ENCODE assay signal across 13 cellular contexts in the genomic region with DNA sequence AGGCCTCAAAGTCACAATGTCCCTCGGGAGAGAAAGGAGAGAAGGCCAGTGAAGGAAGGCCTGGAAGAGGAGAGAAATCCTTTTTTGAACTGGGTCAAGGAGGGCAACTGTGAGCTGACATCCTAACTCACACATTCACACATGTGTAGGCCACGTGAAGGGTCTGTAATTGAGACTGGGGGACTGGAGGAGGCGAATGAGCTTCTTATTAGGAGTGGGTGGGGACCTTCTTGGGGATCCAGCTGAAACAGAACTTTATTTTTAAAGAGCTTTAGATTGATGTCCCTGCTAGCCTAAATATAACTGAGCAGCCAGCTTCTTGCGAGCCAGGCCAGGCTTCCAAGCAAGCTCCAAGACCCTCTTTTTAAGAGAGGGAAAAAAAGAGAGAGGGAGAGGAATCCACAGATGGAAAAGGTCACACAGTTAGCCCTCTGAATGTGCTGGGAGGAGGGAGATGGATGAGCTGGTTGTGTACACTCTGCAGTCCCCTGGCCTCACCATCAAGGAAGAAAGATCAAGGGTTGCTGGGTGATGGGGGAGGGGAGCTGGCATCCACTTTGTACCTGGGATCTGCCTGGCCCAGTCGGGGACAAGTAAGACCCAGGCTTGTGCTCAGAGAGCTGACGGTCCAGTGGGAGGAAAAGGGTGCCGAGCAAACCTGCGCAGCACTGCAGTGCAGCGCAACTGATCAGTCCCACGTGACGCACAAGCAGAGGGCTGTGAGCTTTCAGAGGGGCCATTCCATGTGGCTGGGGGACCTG.
DNase-seq lines count a peak whose midpoint lies in the region; ATAC-seq, FAIRE-seq and TF ChIP-seq lines count a peak whose summit lies in the region.
"Had no signal": no experiment of that assay in that cellular context is flagged by ENCODE, and none has a peak within 500 bp of the region (broad histone marks: within the 10 kb centered on the region; RNA-seq: fewer than 3 reads in every experiment).

No MANE protein-coding gene starts in this region.

- no peak overlapping the region for H3K9ac ChIP-seq in kidney (ENCODE audit: low read length in 2 of 2)

- H3K27ac ChIP-seq in kidney (ENCODE audit: low read depth in 2 of 2, low read length in 2 of 2) = peak overlapping the region; percentile 52 to 59
- H3K27ac ChIP-seq in psoas muscle = peak overlapping the region; percentile 7
- peak overlapping the region; percentile 82 for H3K27ac ChIP-seq in vagina
- H3K27ac ChIP-seq: PC-9 had no signal

- WGBS in psoas muscle, 3 donors = 61 to 76% (median 61%) methylated on average over 11 of the region's 11 CpGs

- TF ChIP-seq CTCF in kidney (IDR thresholded peaks at IDR 0.05; ENCODE audit: borderline replicate concordance, extremely low read depth, insufficient read depth) (no peak), psoas muscle (IDR thresholded peaks at IDR 0.05) (no peak), vagina (IDR thresholded peaks at IDR 0.05) (no peak)

- H3K27me3 ChIP-seq in psoas muscle (ENCODE audit: insufficient read depth in 3 of 3, low read length in 2 of 3) = no peaks in the 10 kb centered on the region
- H3K27me3 ChIP-seq in vagina = no peaks in the 10 kb centered on the region

- no peak for ATAC-seq in Right ventricle myocardium inferior
- peak in 2 of 4 donors; percentile 18 to 30 for ATAC-seq in psoas muscle
- no peak for ATAC-seq in GM21529 (IDR thresholded peaks at IDR 0.05; ENCODE audit: unreplicated experiment)

- intact Hi-C loops in cardiac septum (cut with DNase I) (loop anchor here (5.0 kb wide), 1 partner anchor 44 kb away; no protein-coding TSS in a partner anchor), Right ventricle myocardium inferior (cut with DNase I) (no loop called here), kidney (cut with DNase I) (no loop called here), psoas muscle (cut with DNase I) (no loop called here), vagina (cut with DNase I) (no loop called here)

- DNase-seq in cardiac septum (ENCODE audit: low spot score) (peak; percentile 76), Right ventricle myocardium inferior (ENCODE audit: missing footprints) (no peak), kidney (peak; percentile 46), psoas muscle (no peak), vagina (ENCODE audit: extremely low spot score in 2 of 2) (peak; percentile 67 to 82), SKM-1 (lab: John Stamatoyannopoulos, UW; ENCODE audit: unreplicated experiment) (no peak), A172 (ENCODE audit: low spot score) (no peak)
- DNase-seq: DND-41, NCI-H446, T1000 had no signal

- H3K4me1 ChIP-seq in kidney (ENCODE audit: control insufficient read depth in 1 of 2, insufficient read depth in 1 of 2, low read depth in 1 of 2, low read length in 2 of 2) (peaks cover 12 to 15% of the 10 kb centered on the region in 2 donors), psoas muscle (peaks cover 31% of the 10 kb centered on the region), vagina (peaks cover 54% of the 10 kb centered on the region)

- H3K4me3 ChIP-seq in kidney (ENCODE audit: low read length in 2 of 2) (no peak overlapping the region), psoas muscle (no peak overlapping the region), vagina (no peak overlapping the region)
- H3K4me3 ChIP-seq: PC-9 had no signal

- H3K9me3 ChIP-seq in kidney (ENCODE audit: control insufficient read depth in 1 of 2, low read length in 2 of 2) (peaks cover 0 to 5% of the 10 kb centered on the region in 2 donors), psoas muscle (peaks cover 20% of the 10 kb centered on the region), vagina (peaks cover 6% of the 10 kb centered on the region)

- no peak for FAIRE-seq in kidney (lab: Jason Lieb, UNC)
- FAIRE-seq: GM12891 had no signal

- no peaks in the 10 kb centered on the region for H3K36me3 ChIP-seq in kidney (ENCODE audit: control insufficient read depth in 1 of 2, insufficient read depth in 2 of 2, low read length in 2 of 2)
- H3K36me3 ChIP-seq in psoas muscle (ENCODE audit: insufficient read depth in 1 of 2, low read depth in 1 of 2) = no peaks in the 10 kb centered on the region
- no peaks in the 10 kb centered on the region for H3K36me3 ChIP-seq in vagina

- no peak for TF ChIP-seq POLR2A in vagina (IDR thresholded peaks at IDR 0.05)

Comparison
In these comparisons a context has a peak if more than half of its experiments do, and no peak if none do; other contexts are left out.
1. DNase-seq: peak in cardiac septum (single experiment), kidney (single experiment) and vagina (2 of 2); none in Right ventricle myocardium inferior (single experiment), psoas muscle (0 of 2), SKM-1 (single experiment) and A172 (single experiment).
2. H3K27ac ChIP-seq: peak in every context shown above with its lines; median percentile 82 in vagina; 56 in kidney; 7 in psoas muscle.